ENCODE assay signal across 13 cellular contexts in the genomic region with DNA sequence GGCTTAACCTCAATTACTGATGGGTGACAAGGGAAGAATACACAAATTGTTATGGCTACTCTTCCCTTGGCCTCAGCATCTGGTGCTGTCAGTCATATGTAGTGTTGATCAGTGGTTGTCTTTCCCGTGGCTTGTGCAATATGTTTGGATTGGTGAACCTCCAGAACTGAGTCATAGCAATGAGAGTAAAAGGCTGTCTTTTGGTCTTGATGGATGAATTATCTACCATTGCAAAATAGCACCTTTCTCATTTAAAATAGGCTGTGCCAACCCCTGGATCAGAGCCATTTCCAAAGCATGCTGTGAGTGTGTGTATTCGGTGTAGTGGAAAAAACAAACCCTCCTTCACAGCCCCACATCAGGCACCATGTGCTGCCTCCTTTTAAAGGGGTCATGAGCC. TPM values are rescaled to one million over a fixed set of nuclear protein-coding genes. Genes with fewer than 3 reads are reported as not detected.
DNase-seq lines count a peak whose midpoint lies in the region; ATAC-seq and TF ChIP-seq lines count a peak whose summit lies in the region.
"Had no signal": no experiment of that assay in that cellular context is flagged by ENCODE, and none has a peak within 500 bp of the region (broad histone marks: within the 10 kb centered on the region; RNA-seq: fewer than 3 reads in every experiment).

No MANE protein-coding gene starts in this region.

- no peak overlapping the region for H3K56ac ChIP-seq in H9 (ENCODE audit: insufficient read length, low read depth, low read length)
- no peak overlapping the region for H3K56ac ChIP-seq in mesendoderm (ENCODE audit: low read length)

- intact Hi-C loops in adrenal gland (cut with DNase I) = no loop called here
- intact Hi-C loops in tibial artery (cut with DNase I; ENCODE audit: low total_unique reads) = no loop called here

- H2BK120ac ChIP-seq in H9 (ENCODE audit: low read depth, low read length, poor library complexity, severe bottlenecking) (no peak overlapping the region), mesendoderm (ENCODE audit: low read depth, low read length) (no peak overlapping the region)

- H3K9me3 ChIP-seq in adrenal gland (replicated peaks in 1 of 3) (no peaks in the 10 kb centered on the region), tibial artery (no peaks in the 10 kb centered on the region), H9 (ENCODE audit: control insufficient read depth, low read depth, low read length) (no peaks in the 10 kb centered on the region)

- no peaks in the 10 kb centered on the region for H3K9me3 Mint-ChIP-seq in H9
- H3K9me3 Mint-ChIP-seq in activated T-helper 17 cell treated with anti-CD3 and anti-CD28 coated beads, Interleukin-2, amount 50 U/mL, for 72 hours = no peaks in the 10 kb centered on the region
- H3K9me3 Mint-ChIP-seq: nephron had no signal

- no peak overlapping the region for H2AFZ ChIP-seq in H9 (ENCODE audit: low read length)

- H3K4me2 ChIP-seq in H9 (ENCODE audit: insufficient read depth, insufficient read length, low read length) (no peak overlapping the region), mesendoderm (ENCODE audit: low read length) (no peak overlapping the region)

- H3K4me3 Mint-ChIP-seq in H9 = no peak overlapping the region
- no peak overlapping the region for H3K4me3 Mint-ChIP-seq in activated T-helper 17 cell treated with anti-CD3 and anti-CD28 coated beads, Interleukin-2, amount 50 U/mL, for 72 hours
- H3K4me3 Mint-ChIP-seq: activated CD4-positive, alpha-beta T cell treated with anti-CD3 and anti-CD28 coated beads for 36 hours; nephron had no signal

- H4K91ac ChIP-seq in H9 (ENCODE audit: insufficient read length, low read depth, low read length) = no peak overlapping the region

- TF ChIP-seq POLR2A in adrenal gland (IDR thresholded peaks at IDR 0.05) = no peak

- H2AK5ac ChIP-seq in H9 (ENCODE audit: insufficient read length, low read length) (no peak overlapping the region), mesendoderm (ENCODE audit: low read length) (no peak overlapping the region)

- H3K36me3 ChIP-seq in adrenal gland (replicated peaks in 1 of 2) = no peaks in the 10 kb centered on the region
- H3K36me3 ChIP-seq in tibial artery = no peaks in the 10 kb centered on the region
- H3K36me3 ChIP-seq in mesendoderm (ENCODE audit: control insufficient read depth, insufficient read depth, low read length) = no peaks in the 10 kb centered on the region

- H3K18ac ChIP-seq in H9 (ENCODE audit: insufficient read length, low read depth, low read length) = no peak overlapping the region
- no peak overlapping the region for H3K18ac ChIP-seq in mesendoderm (ENCODE audit: low read length)

- H3T11ph ChIP-seq in H9 (ENCODE audit: low read length) = no peak overlapping the region

- peak overlapping the region in 1 of 5 donors; percentile 8 for H3K27ac ChIP-seq in adrenal gland
- peak overlapping the region in 1 of 2 donors; percentile 20 for H3K27ac ChIP-seq in tibial artery
- H3K27ac ChIP-seq in H9 (ENCODE audit: insufficient read length, low read depth, low read length) = no peak overlapping the region
- no peak overlapping the region for H3K27ac ChIP-seq in mesendoderm (ENCODE audit: low read depth, low read length)

- H4K8ac ChIP-seq in H9 (replicated peaks; ENCODE audit: insufficient read length, low read depth, low read length) (no peak overlapping the region), mesendoderm (ENCODE audit: low read depth, low read length) (no peak overlapping the region)

- no peaks in the 10 kb centered on the region for H3K27me3 ChIP-seq in adrenal gland
- H3K27me3 ChIP-seq in tibial artery = no peaks in the 10 kb centered on the region
- H3K27me3 ChIP-seq in H9 (ENCODE audit: insufficient read depth, low read length) = no peaks in the 10 kb centered on the region
- H3K27me3 ChIP-seq in mesendoderm (ENCODE audit: insufficient read depth, low read length, poor library complexity) = no peaks in the 10 kb centered on the region

- H3K79me2 ChIP-seq in H9 (ENCODE audit: insufficient read depth, low read length) = no peaks in the 10 kb centered on the region
- no peaks in the 10 kb centered on the region for H3K79me2 ChIP-seq in mesendoderm (ENCODE audit: control insufficient read depth, insufficient read depth, low read length)

- H3K27me3 Mint-ChIP-seq in H9 (ENCODE audit: low read depth) = no peaks in the 10 kb centered on the region
- no peaks in the 10 kb centered on the region for H3K27me3 Mint-ChIP-seq in activated T-helper 17 cell treated with anti-CD3 and anti-CD28 coated beads, Interleukin-2, amount 50 U/mL, for 72 hours
- H3K27me3 Mint-ChIP-seq: activated CD4-positive, alpha-beta T cell treated with anti-CD3 and anti-CD28 coated beads for 36 hours had no signal

- H2BK15ac ChIP-seq in H9 (ENCODE audit: low read depth, low read length) = no peak overlapping the region
- H2BK15ac ChIP-seq in mesendoderm (replicated peaks; ENCODE audit: low read depth) = no peak overlapping the region

- no peak overlapping the region for H2BK20ac ChIP-seq in H9 (ENCODE audit: low read depth, low read length, poor library complexity, severe bottlenecking)

- DNase-seq in LHCN-M2 (ENCODE audit: low read depth) (peak; percentile 100), adrenal gland (peak; percentile 36 to 85 (median 68)), foreskin fibroblast (peak; percentile 84 to 90), tibial artery (peak; percentile 65 to 73), H9 (no peak), mesendoderm (no peak)
- DNase-seq: activated CD4-positive, alpha-beta T cell treated with anti-CD3 and anti-CD28 coated beads for 36 hours; activated gamma-delta T cell treated with Interleukin-2 at 50 U/mL for 16 hours; dermis blood vessel endothelial cell; DND-41; NCI-H446 treated with DMSO at 0.1 percent for 48 hours had no signal

- H3K23ac ChIP-seq in H9 (ENCODE audit: insufficient read length, low read depth, low read length) (no peak overlapping the region), mesendoderm (ENCODE audit: low read length) (no peak overlapping the region)

- H3K9ac ChIP-seq in H9 (ENCODE audit: extremely low read depth, insufficient read length, low read length) = no peak overlapping the region
- H3K9ac ChIP-seq in mesendoderm (ENCODE audit: low read length) = no peak overlapping the region

- peaks cover 2 to 5% of the 10 kb centered on the region in 2 experiments; a peak in 3 of 4 replicates for H3K4me1 Mint-ChIP-seq in H9
- H3K4me1 Mint-ChIP-seq in activated T-helper 17 cell treated with anti-CD3 and anti-CD28 coated beads, Interleukin-2, amount 50 U/mL, for 72 hours = no peaks in the 10 kb centered on the region
- H3K4me1 Mint-ChIP-seq: activated CD4-positive, alpha-beta T cell treated with anti-CD3 and anti-CD28 coated beads for 36 hours had no signal

- H3K14ac ChIP-seq in H9 (ENCODE audit: insufficient read depth, low read length) = no peak overlapping the region

- H3K27ac Mint-ChIP-seq in H9 = no peak overlapping the region
- no peak overlapping the region for H3K27ac Mint-ChIP-seq in activated T-helper 17 cell treated with anti-CD3 and anti-CD28 coated beads, Interleukin-2, amount 50 U/mL, for 72 hours
- H3K27ac Mint-ChIP-seq: activated CD4-positive, alpha-beta T cell treated with anti-CD3 and anti-CD28 coated beads for 36 hours; nephron had no signal

- H4K5ac ChIP-seq in H9 (ENCODE audit: insufficient read length, low read depth, low read length) = no peak overlapping the region
- no peak overlapping the region for H4K5ac ChIP-seq in mesendoderm (ENCODE audit: low read length)

- H3K4ac ChIP-seq in H9 (ENCODE audit: low read depth, low read length) (no peak overlapping the region), mesendoderm (ENCODE audit: low read depth, low read length) (no peak overlapping the region)

- H4K20me1 ChIP-seq in H9 (ENCODE audit: control insufficient read depth, insufficient read depth, insufficient read length) = no peaks in the 10 kb centered on the region

- H3K23me2 ChIP-seq in H9 (ENCODE audit: insufficient read length, low read depth, low read length, poor library complexity, severe bottlenecking) = no peaks in the 10 kb centered on the region

- TF ChIP-seq CTCF in adrenal gland (IDR thresholded peaks at IDR 0.05) = no peak
- TF ChIP-seq CTCF in foreskin fibroblast (IDR thresholded peaks at IDR 0.05; ENCODE audit: low read depth, low read length) = no peak
- TF ChIP-seq CTCF in tibial artery (IDR thresholded peaks at IDR 0.05) = no peak
- no peak for TF ChIP-seq CTCF in H9 (conservative IDR thresholded peaks at IDR 0.05)

- no peak overlapping the region for H2BK12ac ChIP-seq in H9 (ENCODE audit: insufficient read length, low read depth, low read length)

- H3K36me3 Mint-ChIP-seq in H9 (ENCODE audit: insufficient read depth in 1 of 3, low read depth in 3 of 3) = peaks cover 0 to 7% (median 3%) of the 10 kb centered on the region in 3 experiments; a peak in 3 of 7 replicates
- peaks cover 81% of the 10 kb centered on the region for H3K36me3 Mint-ChIP-seq in activated T-helper 17 cell treated with anti-CD3 and anti-CD28 coated beads, Interleukin-2, amount 50 U/mL, for 72 hours (ENCODE audit: low read depth)

- H3K79me1 ChIP-seq in H9 (ENCODE audit: insufficient read depth, low read depth, low read length, poor library complexity, severe bottlenecking) = no peaks in the 10 kb centered on the region
- H3K79me1 ChIP-seq in mesendoderm (ENCODE audit: low read length) = no peaks in the 10 kb centered on the region

- no peaks in the 10 kb centered on the region for H3K4me1 ChIP-seq in adrenal gland (replicated peaks in 1 of 2)
- H3K4me1 ChIP-seq in tibial artery = peaks cover 0 to 15% (median 3%) of the 10 kb centered on the region in 4 donors
- no peaks in the 10 kb centered on the region for H3K4me1 ChIP-seq in H9 (ENCODE audit: insufficient read depth, low read length)
- no peaks in the 10 kb centered on the region for H3K4me1 ChIP-seq in mesendoderm (ENCODE audit: control insufficient read depth, low read depth, low read length)

- no peak for ATAC-seq in activated T-helper 17 cell treated with anti-CD3 and anti-CD28 coated beads, Interleukin-2, amount 50 U/mL, for 72 hours (replicated peaks)
- ATAC-seq: activated CD4-positive, alpha-beta T cell treated with anti-CD3 and anti-CD28 coated beads for 36 hours had no signal

- H3K4me3 ChIP-seq in adrenal gland (no peak overlapping the region), foreskin fibroblast (ENCODE audit: low read depth in 1 of 2, low read length in 2 of 2) (no peak overlapping the region), tibial artery (no peak overlapping the region), mesendoderm (ENCODE audit: low read length) (no peak overlapping the region)

- H2BK5ac ChIP-seq in H9 (ENCODE audit: insufficient read length, low read length) = no peak overlapping the region
- no peak overlapping the region for H2BK5ac ChIP-seq in mesendoderm (ENCODE audit: low read length)

- WGBS in adrenal gland, 4 donors = 28 to 48% (median 35%) methylated on average over 2 of the region's 2 CpGs
- WGBS in H9 (ENCODE audit: extremely low coverage, insufficient read length, low lambda C conversion rate) = no CpG with 5 or more reads among the region's 2 CpGs
- WGBS in mesendoderm (ENCODE audit: extremely low coverage, insufficient coverage, low lambda C conversion rate) = no CpG with 5 or more reads among the region's 2 CpGs

RNA-seq across cellular contexts. Expression of gene F2R, which starts 14.6 kb away (rescaled TPM):
- total RNA-seq in LHCN-M2 (2014; rRNA removed) (22.4 and 22.5 TPM in 2 replicates), adrenal gland (10 to 100 TPM; 12.7 to 60.5 (median 42.9) TPM), H9 (2021) (14.8 and 15.2 TPM in 2 replicates)
- 15.5 TPM for polyA plus RNA-seq in LHCN-M2 (2012)
- 10 to 100 TPM in 1 of 3 donors, 1 to 10 TPM in 2; 6.0 to 21.1 (median 6.7) TPM for polyA plus RNA-seq in adrenal gland
- 10 to 100 TPM in 1 of 2 donors, 1 to 10 TPM in 1; 9.4 to 33.4 TPM for total RNA-seq in activated T-helper 17 cell treated with anti-CD3 and anti-CD28 coated beads, Interleukin-2, amount 50 U/mL, for 72 hours
- polyA plus RNA-seq in mesendoderm (2013, experiment 1 of 2) = 12.9 TPM
- polyA plus RNA-seq in mesendoderm (2013, experiment 2 of 2) = 13.6 TPM

Comparison
In these comparisons a context has a peak if more than half of its experiments do, and no peak if none do; other contexts are left out.
1. DNase-seq: peak in LHCN-M2 (single experiment), adrenal gland (7 of 7), foreskin fibroblast (2 of 2) and tibial artery (2 of 2); none in H9 (single experiment) and mesendoderm (single experiment).